ENCODE assay signal across 21 cellular contexts in genomic region chr12:3295225-3295624, GRCh38.
"Had no signal": no experiment of that assay in that cellular context is flagged by ENCODE, and none has a peak within 500 bp of the region (broad histone marks: within the 10 kb centered on the region; RNA-seq: fewer than 3 reads in every experiment).

No MANE protein-coding gene starts in this region.

- H3K4me1 ChIP-seq: breast epithelium had no signal

- H3K27ac ChIP-seq: breast epithelium, KMS-11, Peyer's patch had no signal

- DNase-seq: activated CD4-positive, alpha-beta T cell treated with anti-CD3 and anti-CD28 coated beads, Interleukin-2, amount 10 ng/mL, durations not matched to agents 7 days and 5 days; activated CD4-positive, alpha-beta T cell treated with anti-CD3 and anti-CD28 coated beads, Interleukin-2, amount 50 U/mL, for 48 hours; activated CD8-positive, alpha-beta T cell treated with anti-CD3 and anti-CD28 coated beads, Interleukin-2, amount 10 ng/mL, durations not matched to agents 7 days and 5 days; activated gamma-delta T cell; activated naive CD4-positive, alpha-beta T cell treated with Interleukin-2 at 50 U/mL for 16 hours; activated naive CD8-positive, alpha-beta T cell treated with anti-CD3 and anti-CD28 coated beads, Interleukin-2, amount 10 ng/mL, durations not matched to agents 7 days and 5 days; activated T-cell treated with anti-CD3 and anti-CD28 coated beads, Interleukin-2, amount 50 U/mL, for 24 hours; amygdala; central memory CD4-positive, alpha-beta T cell; MM.1S; MV-4-11; NCI-H1436 treated with DMSO at 0.1 percent for 48 hours; NCI-H2029; NCI-H748 treated with DMSO at 0.1 percent for 48 hours; NK-92 treated with Interleukin-12 subunit alpha and Interleukin-12 subunit beta, amount 100 ng/mL, for 24 hours; PC-3; Peyer's patch; T1000 had no signal

- ATAC-seq: activated CD8-positive, alpha-beta T cell treated with anti-CD3 and anti-CD28 coated beads, Interleukin-2, amount 10 ng/mL, durations not matched to agents 7 days and 5 days; PC-3 had no signal

- H3K27me3 ChIP-seq: body of pancreas, breast epithelium, Peyer's patch had no signal

- H3K9me3 ChIP-seq: body of pancreas, breast epithelium, Peyer's patch had no signal

- H3K4me2 ChIP-seq: KMS-11 had no signal

- H3K4me3 ChIP-seq: body of pancreas, breast epithelium, Peyer's patch had no signal

- H3K36me3 ChIP-seq: breast epithelium, Peyer's patch had no signal
